8 cellular contexts compared by ENCODE assay signal in genomic region chr4:153127773-153128494, GRCh38.
DNase-seq lines count a peak whose midpoint lies in the region.

No MANE protein-coding gene starts in this region.

- H3K27me3 ChIP-seq in NT2/D1 (ENCODE audit: insufficient read depth, insufficient read length) = no peaks in the 10 kb centered on the region

- H3K4me3 ChIP-seq in NT2/D1 (ENCODE audit: insufficient read length, low read depth) = no peak overlapping the region

- H3K4me1 ChIP-seq in NT2/D1 (ENCODE audit: insufficient read depth, insufficient read length) = peaks cover 2% of the 10 kb centered on the region

- no peaks in the 10 kb centered on the region for H3K9me3 ChIP-seq in NT2/D1 (ENCODE audit: insufficient read depth, low read length)

- no peak overlapping the region for H3K9ac ChIP-seq in NT2/D1 (ENCODE audit: insufficient read length, low read depth)

- no peaks in the 10 kb centered on the region for H3K36me3 ChIP-seq in NT2/D1 (ENCODE audit: insufficient read depth, insufficient read length, low read length)

- peak; percentile 75 for DNase-seq in AG08396 (ENCODE audit: low spot score)
- DNase-seq in GM19240 (ENCODE audit: insufficient read length, low spot score) = peak; percentile 42
- DNase-seq in HuH-7 (ENCODE audit: low spot score) = peak; percentile 54
- DNase-seq in NT2/D1 (ENCODE audit: low read depth, low spot score) = peak; percentile 70
- DNase-seq in activated CD8-positive, alpha-beta memory T cell treated with anti-CD3 and anti-CD28 coated beads, Interleukin-2, amount 50 U/mL, for 4 hours = peak; percentile 86
- peak; percentile 69 for DNase-seq in epidermal melanocyte (ENCODE audit: insufficient read length, low spot score)
- DNase-seq in middle frontal gyrus (ENCODE audit: extremely low spot score, low spot score) = peak; percentile 91
- peak; percentile 66 for DNase-seq in stimulated activated CD8-positive, alpha-beta memory T cell treated with anti-CD3 and anti-CD28 coated beads, Interleukin-4, amount 100 ng/mL, for 24 hours (ENCODE audit: low read depth)
